ENCODE assay signal across 8 cellular contexts in genomic region chr3:17742837-17743659, GRCh38. TPM values are rescaled to one million over a fixed set of nuclear protein-coding genes. Genes with fewer than 3 reads are reported as not detected.
DNase-seq lines count a peak whose midpoint lies in the region; ATAC-seq and TF ChIP-seq lines count a peak whose summit lies in the region.

No MANE protein-coding gene starts in this region.

- no peaks in the 10 kb centered on the region for H3K27me3 ChIP-seq in H7 (ENCODE audit: control insufficient read depth, insufficient read depth, low read length)
- H3K27me3 ChIP-seq in Peyer's patch = no peaks in the 10 kb centered on the region
- H3K27me3 ChIP-seq in endodermal cell (ENCODE audit: control insufficient read depth, insufficient read depth, low read length, poor library complexity, severe bottlenecking) = no peaks in the 10 kb centered on the region
- no peaks in the 10 kb centered on the region for H3K27me3 ChIP-seq in neural cell (ENCODE audit: insufficient read depth, low read depth, low read length)

- TF ChIP-seq EP300 in neural cell (conservative IDR thresholded peaks at IDR 0.05; ENCODE audit: poor library complexity, severe bottlenecking) = no peak

- H3K4me3 ChIP-seq in H7 (ENCODE audit: insufficient read depth, low read depth, low read length) (peak overlapping the region; percentile 78), Peyer's patch (peak overlapping the region; percentile 65 to 88 (median 86)), endodermal cell (ENCODE audit: low read length) (peak overlapping the region; percentile 89), neural cell (ENCODE audit: low read length) (peak overlapping the region; percentile 95)

- H3F3A ChIP-seq in neural cell (ENCODE audit: insufficient read depth, low read length, poor library complexity, severe bottlenecking) = peaks cover 6% of the 10 kb centered on the region

- H2AFZ ChIP-seq in neural cell (ENCODE audit: low read depth, low read length) = peak overlapping the region; percentile 30

- peak overlapping the region; percentile 85 for H3K4me3 Mint-ChIP-seq in endodermal cell

- H3K27me3 Mint-ChIP-seq in endodermal cell (ENCODE audit: insufficient read depth) = no peaks in the 10 kb centered on the region

- TF ChIP-seq CTCF in Peyer's patch (IDR thresholded peaks at IDR 0.05) (no peak), endodermal cell (conservative IDR thresholded peaks at IDR 0.05) (no peak), neural cell (IDR thresholded peaks at IDR 0.05; ENCODE audit: poor library complexity, severe bottlenecking) (no peak)

- H3K36me3 Mint-ChIP-seq in endodermal cell (ENCODE audit: low read depth) = no peaks in the 10 kb centered on the region

- H3K27ac ChIP-seq in Peyer's patch = peak overlapping the region; percentile 93 to 99 (median 98)
- peak overlapping the region; percentile 98 for H3K27ac ChIP-seq in endodermal cell (ENCODE audit: low read depth, low read length)
- H3K27ac ChIP-seq in neural cell (ENCODE audit: low read length) = peak overlapping the region; percentile 29

- ATAC-seq in GM18498 (IDR thresholded peaks at IDR 0.05; ENCODE audit: unreplicated experiment) = peak; percentile 3
- no peak for ATAC-seq in HG02623 (IDR thresholded peaks at IDR 0.05; ENCODE audit: unreplicated experiment)

- H3K36me3 ChIP-seq in H7 (replicated peaks; ENCODE audit: control insufficient read depth, insufficient read depth, low read length) = no peaks in the 10 kb centered on the region
- no peaks in the 10 kb centered on the region for H3K36me3 ChIP-seq in Peyer's patch
- H3K36me3 ChIP-seq in endodermal cell (ENCODE audit: control insufficient read depth, insufficient read depth, low read length) = no peaks in the 10 kb centered on the region
- H3K36me3 ChIP-seq in neural cell (ENCODE audit: insufficient read depth, low read length) = no peaks in the 10 kb centered on the region

- peak overlapping the region; percentile 68 for H3K4me2 ChIP-seq in neural cell (ENCODE audit: low read length)

- 9 to 30% methylated on average over 4 to 16 of the region's 16 CpGs for WGBS in endodermal cell (ENCODE audit: insufficient coverage in 1 of 2, insufficient read length in 1 of 2), 2 experiments

- H3K4me1 ChIP-seq in Peyer's patch = peaks cover 0 to 13% (median 3%) of the 10 kb centered on the region in 4 donors
- H3K4me1 ChIP-seq in endodermal cell (ENCODE audit: control insufficient read depth, insufficient read depth, low read length) = no peaks in the 10 kb centered on the region

- peak; percentile 2 to 7 for TF ChIP-seq POLR2A in Peyer's patch (IDR thresholded peaks at IDR 0.05)

- DNase-seq in H7 = no peak
- DNase-seq in Peyer's patch = no peak
- DNase-seq in endodermal cell = no peak
- DNase-seq in NCI-H1436 treated with DMSO at 0.1 percent for 48 hours (lab: John Stamatoyannopoulos, UW) = no peak
- DNase-seq in D341Med (ENCODE audit: low spot score) = no peak

- peak overlapping the region; percentile 64 for H3K9ac ChIP-seq in endodermal cell (ENCODE audit: extremely low read depth, low read length, poor library complexity, severe bottlenecking)
- H3K9ac ChIP-seq in neural cell (ENCODE audit: low read length) = peak overlapping the region; percentile 87

- H3K9me3 ChIP-seq in Peyer's patch = no peaks in the 10 kb centered on the region
- no peaks in the 10 kb centered on the region for H3K9me3 ChIP-seq in endodermal cell (ENCODE audit: control insufficient read depth, low read length)
- no peaks in the 10 kb centered on the region for H3K9me3 ChIP-seq in neural cell (ENCODE audit: low read length)

- H4K20me1 ChIP-seq in neural cell (ENCODE audit: insufficient read depth) = no peaks in the 10 kb centered on the region

- no peaks in the 10 kb centered on the region for H3K9me2 ChIP-seq in neural cell (ENCODE audit: insufficient read depth, low read length)

- H3K4me1 Mint-ChIP-seq in endodermal cell = peaks cover 36% of the 10 kb centered on the region

- TF ChIP-seq RAD21 in neural cell (conservative IDR thresholded peaks at IDR 0.05) = peak; percentile 42

- peaks cover 22% of the 10 kb centered on the region for H3K79me2 ChIP-seq in neural cell (replicated peaks; ENCODE audit: insufficient read depth, low read length)

- H3K27ac Mint-ChIP-seq in endodermal cell = peak overlapping the region; percentile 94

- H3K9me3 Mint-ChIP-seq in endodermal cell = no peaks in the 10 kb centered on the region

TF ChIP-seq in neural cell, 6 proteins besides CTCF, POLR2A, EP300 and RAD21:
- TF ChIP-seq MXI1 (conservative IDR thresholded peaks at IDR 0.05; ENCODE audit: poor library complexity, severe bottlenecking) = no peak
- no peak for TF ChIP-seq POLR2AphosphoS5 (IDR thresholded peaks at IDR 0.05)
- TF ChIP-seq REST (IDR thresholded peaks at IDR 0.05; ENCODE audit: borderline replicate concordance) = no peak
- TF ChIP-seq EZH2 (IDR thresholded peaks at IDR 0.05; ENCODE audit: borderline replicate concordance, insufficient read depth, low read length, poor library complexity, severe bottlenecking) = no peak
- peak; percentile 31 for TF ChIP-seq SMC3 (conservative IDR thresholded peaks at IDR 0.05; ENCODE audit: poor library complexity)
- no peak for TF ChIP-seq TAF1 (IDR thresholded peaks at IDR 0.05; ENCODE audit: low read depth)

RNA-seq across cellular contexts. Expression of gene TBC1D5, which starts 0.6 kb away (rescaled TPM):
- 26.8 and 56.0 TPM in 2 replicates for total RNA-seq in H7 (2014; rRNA removed; shearing (Covaris generic))
- total RNA-seq in Peyer's patch = 100 to 1,000 TPM in 1 of 4 donors, 10 to 100 TPM in 3; 29.2 to 114 (median 53.4) TPM
- 10 to 100 TPM; 68.8 to 77.7 TPM for total RNA-seq in endodermal cell
- polyA plus RNA-seq in endodermal cell (2013, experiment 1 of 2) = 51.6 TPM
- 46.0 TPM for polyA plus RNA-seq in endodermal cell (2013, experiment 2 of 2)
- 22.0 and 28.3 TPM in 2 replicates for polyA plus RNA-seq in neural cell
- 142 and 154 TPM in 2 replicates for polyA minus RNA-seq in neural cell

Comparison
In these comparisons a context has a peak if more than half of its experiments do, and no peak if none do; other contexts are left out.
1. H3K27ac ChIP-seq: peak in every context shown above with its lines; median percentile 98 in Peyer's patch; 98 in endodermal cell; 29 in neural cell.